8 cellular contexts compared by ENCODE assay signal in genomic region chr3:69058180-69058946, GRCh38. TPM values are rescaled to one million over a fixed set of nuclear protein-coding genes. Genes with fewer than 3 reads are reported as not detected.
DNase-seq lines count a peak whose midpoint lies in the region; ATAC-seq and TF ChIP-seq lines count a peak whose summit lies in the region.

No MANE protein-coding gene starts in this region.

- H3K27ac Mint-ChIP-seq in activated naive CD8-positive, alpha-beta T cell treated with anti-CD3 and anti-CD28 coated beads, Interleukin-2, amount 10 ng/mL, durations not matched to agents 7 days and 5 days, result peak overlapping the region; percentile 92

- H3K27me3 Mint-ChIP-seq in activated naive CD8-positive, alpha-beta T cell treated with anti-CD3 and anti-CD28 coated beads, Interleukin-2, amount 10 ng/mL, durations not matched to agents 7 days and 5 days, result no peaks in the 10 kb centered on the region

- POLR2A ChIA-PET in GM10248 (lab: Yijun Ruan, JAX), result no interaction called here
- POLR2A ChIA-PET in activated naive CD8-positive, alpha-beta T cell treated with anti-CD3 and anti-CD28 coated beads, Interleukin-2, amount 10 ng/mL, durations not matched to agents 7 days and 5 days (lab: Charles Lee), result interaction anchor here (0.9 to 5.1 kb wide), 6 partner anchors 11 to 35 kb away, joined by 3 to 43 read pairs (median 5); partner anchors contain the start of genes ARL6IP5 and UBA3

- peaks cover 44% of the 10 kb centered on the region for H3K36me3 Mint-ChIP-seq in activated naive CD8-positive, alpha-beta T cell treated with anti-CD3 and anti-CD28 coated beads, Interleukin-2, amount 10 ng/mL, durations not matched to agents 7 days and 5 days

- DNase-seq in GM10248 (ENCODE audit: extremely low spot score) (peak; percentile 29), GM20000 (ENCODE audit: low spot score) (peak; percentile 27), omental fat pad (ENCODE audit: low spot score) (no peak), NK-92 (lab: John Stamatoyannopoulos, UW; ENCODE audit: unreplicated experiment) (no peak), substantia nigra (lab: John Stamatoyannopoulos, UW) (no peak), H4 (ENCODE audit: low spot score) (no peak)
- DNase-seq in activated naive CD8-positive, alpha-beta T cell treated with anti-CD3 and anti-CD28 coated beads, Interleukin-2, amount 10 ng/mL, durations not matched to agents 7 days and 5 days, result no peak

- peaks cover 30% of the 10 kb centered on the region for H3K4me1 Mint-ChIP-seq in activated naive CD8-positive, alpha-beta T cell treated with anti-CD3 and anti-CD28 coated beads, Interleukin-2, amount 10 ng/mL, durations not matched to agents 7 days and 5 days

- peaks cover 2% of the 10 kb centered on the region for H3K9me3 Mint-ChIP-seq in activated naive CD8-positive, alpha-beta T cell treated with anti-CD3 and anti-CD28 coated beads, Interleukin-2, amount 10 ng/mL, durations not matched to agents 7 days and 5 days

- CTCF ChIA-PET in GM10248 (lab: Yijun Ruan, JAX), result interaction anchor here (1.0 to 1.2 kb wide), 2 partner anchors 12 to 23 kb away, joined by 4 to 5 read pairs; no protein-coding TSS in a partner anchor

- H3K4me3 Mint-ChIP-seq in activated naive CD8-positive, alpha-beta T cell treated with anti-CD3 and anti-CD28 coated beads, Interleukin-2, amount 10 ng/mL, durations not matched to agents 7 days and 5 days, result peak overlapping the region; percentile 60

- no peak for TF ChIP-seq CTCF in GM10248 (IDR thresholded peaks at IDR 0.05; ENCODE audit: control extremely low read depth, extremely low read depth, low read depth, missing control alignments)
- TF ChIP-seq CTCF in GM20000 (IDR thresholded peaks at IDR 0.05; ENCODE audit: extremely low read depth, missing control alignments), result no peak
- no peak for TF ChIP-seq CTCF in omental fat pad (IDR thresholded peaks at IDR 0.05)

- H3K27ac ChIP-seq in substantia nigra (ENCODE audit: low read depth, low read length, poor library complexity, severe bottlenecking), result no peak overlapping the region

- ATAC-seq in HG03442 (IDR thresholded peaks at IDR 0.05; ENCODE audit: unreplicated experiment) (peak; percentile 98), omental fat pad (ENCODE audit: low FRiP score) (no peak)
- ATAC-seq in activated naive CD8-positive, alpha-beta T cell treated with anti-CD3 and anti-CD28 coated beads, Interleukin-2, amount 10 ng/mL, durations not matched to agents 7 days and 5 days (ENCODE audit: low read depth), result peak; percentile 98

RNA-seq across cellular contexts. Expression of gene TMF1, which starts 6.2 kb away (rescaled TPM):
- 10 to 100 TPM; 53.5 to 55.2 TPM for total RNA-seq in activated naive CD8-positive, alpha-beta T cell treated with anti-CD3 and anti-CD28 coated beads, Interleukin-2, amount 10 ng/mL, durations not matched to agents 7 days and 5 days
- total RNA-seq in omental fat pad, result 10 to 100 TPM; 27.6 to 41.8 (median 30.2) TPM
- 4.6 and 8.6 TPM in 2 replicates for total RNA-seq in H4 (2014; rRNA removed; shearing (Covaris generic))

RNA-seq across cellular contexts. Expression of gene UBA3, which starts 21.8 kb away (rescaled TPM):
- 100 to 1,000 TPM in 1 of 2 experiments, 10 to 100 TPM in 1; 91.2 to 102 TPM for total RNA-seq in activated naive CD8-positive, alpha-beta T cell treated with anti-CD3 and anti-CD28 coated beads, Interleukin-2, amount 10 ng/mL, durations not matched to agents 7 days and 5 days
- 10 to 100 TPM; 39.1 to 78.8 (median 42.6) TPM for total RNA-seq in omental fat pad
- total RNA-seq in H4 (2014; rRNA removed; shearing (Covaris generic)), result 35.3 and 57.5 TPM in 2 replicates

RNA-seq across cellular contexts. Expression of gene ARL6IP5, which starts 26.4 kb away (rescaled TPM):
- total RNA-seq in activated naive CD8-positive, alpha-beta T cell treated with anti-CD3 and anti-CD28 coated beads, Interleukin-2, amount 10 ng/mL, durations not matched to agents 7 days and 5 days, result 100 to 1,000 TPM; 147 to 150 TPM
- total RNA-seq in omental fat pad, result 100 to 1,000 TPM; 113 to 215 (median 199) TPM
- 34.3 and 66.8 TPM in 2 replicates for total RNA-seq in H4 (2014; rRNA removed; shearing (Covaris generic))

RNA-seq across cellular contexts. Expression of gene EOGT, which starts 44.9 kb away (rescaled TPM):
- 10 to 100 TPM; 14.7 to 15.3 TPM for total RNA-seq in activated naive CD8-positive, alpha-beta T cell treated with anti-CD3 and anti-CD28 coated beads, Interleukin-2, amount 10 ng/mL, durations not matched to agents 7 days and 5 days
- total RNA-seq in omental fat pad, result 10 to 100 TPM; 26.1 to 47.9 (median 37.6) TPM
- total RNA-seq in H4 (2014; rRNA removed; shearing (Covaris generic)), result 11.5 and 14.2 TPM in 2 replicates

Comparison
In these comparisons a context has a peak if more than half of its experiments do, and no peak if none do; other contexts are left out.
1. DNase-seq: peak in GM10248 (single experiment) and GM20000 (single experiment); none in activated naive CD8-positive, alpha-beta T cell treated with anti-CD3 and anti-CD28 coated beads, Interleukin-2, amount 10 ng/mL, durations not matched to agents 7 days and 5 days (single experiment), omental fat pad (single experiment), NK-92 (single experiment), substantia nigra (0 of 49) and H4 (single experiment).